29 cellular contexts compared by ENCODE assay signal in genomic region chr2:3434654-3435053, GRCh38. TPM values are rescaled to one million over a fixed set of nuclear protein-coding genes. Genes with fewer than 3 reads are reported as not detected.
DNase-seq lines count a peak whose midpoint lies in the region; ATAC-seq and TF ChIP-seq lines count a peak whose summit lies in the region.
"Had no signal": no experiment of that assay in that cellular context is flagged by ENCODE, and none has a peak within 500 bp of the region (broad histone marks: within the 10 kb centered on the region; RNA-seq: fewer than 3 reads in every experiment).

No MANE protein-coding gene starts in this region.

- peaks cover 58% of the 10 kb centered on the region for H3K36me3 Mint-ChIP-seq in activated T-helper 17 cell treated with anti-CD3 and anti-CD28 coated beads, Interleukin-2, amount 50 U/mL, for 72 hours (ENCODE audit: low read depth)
- H3K36me3 Mint-ChIP-seq in glutamatergic neuron (ENCODE audit: unreplicated experiment), result peaks cover 4% of the 10 kb centered on the region

- H3K4me3 ChIP-seq in body of pancreas, result no peak overlapping the region
- H3K4me3 ChIP-seq: left lung, stomach, uterus had no signal

- 73 to 80% methylated on average over 9 to 11 of the region's 11 CpGs for WGBS in body of pancreas, 2 donors

- no peaks in the 10 kb centered on the region for H3K9me3 ChIP-seq in body of pancreas
- H3K9me3 ChIP-seq: left lung, neutrophil, stomach, uterus had no signal

- intact Hi-C loops in left cardiac atrium (cut with DNase I) (no loop called here), left ventricle myocardium superior (cut with micrococcal nuclease) (no loop called here), body of pancreas (cut with DNase I) (no loop called here)

- peak overlapping the region; percentile 70 for H3K27ac Mint-ChIP-seq in activated T-helper 17 cell treated with anti-CD3 and anti-CD28 coated beads, Interleukin-2, amount 50 U/mL, for 72 hours
- peak overlapping the region; percentile 34 for H3K27ac Mint-ChIP-seq in glutamatergic neuron (ENCODE audit: unreplicated experiment)
- H3K27ac Mint-ChIP-seq: activated CD8-positive, alpha-beta T cell treated with anti-CD3 and anti-CD28 coated beads, Interleukin-2, amount 10 ng/mL, durations not matched to agents 7 days and 5 days; activated naive CD4-positive, alpha-beta T cell treated with anti-CD3 and anti-CD28 coated beads, Interleukin-2, amount 50 U/mL, for 24 hours; B cell; progenitor cell of endocrine pancreas had no signal

- no peak for TF ChIP-seq CTCF in glutamatergic neuron (IDR thresholded peaks at IDR 0.05; ENCODE audit: partially characterized antibody, unreplicated experiment)
- TF ChIP-seq CTCF in body of pancreas (IDR thresholded peaks at IDR 0.05), result no peak

- H3K9me3 Mint-ChIP-seq in activated T-helper 17 cell treated with anti-CD3 and anti-CD28 coated beads, Interleukin-2, amount 50 U/mL, for 72 hours, result no peaks in the 10 kb centered on the region
- peaks cover 6% of the 10 kb centered on the region for H3K9me3 Mint-ChIP-seq in glutamatergic neuron (ENCODE audit: unreplicated experiment)
- H3K9me3 Mint-ChIP-seq: activated naive CD4-positive, alpha-beta T cell treated with anti-CD3 and anti-CD28 coated beads, Interleukin-2, amount 50 U/mL, for 24 hours; CD8-positive, alpha-beta memory T cell had no signal

- no peak for TF ChIP-seq POLR2A in body of pancreas (IDR thresholded peaks at IDR 0.05)

- H3K36me3 ChIP-seq in body of pancreas (replicated peaks in 1 of 2; ENCODE audit: insufficient read depth in 1 of 2, low read depth in 2 of 2), result peaks cover 3 to 4% of the 10 kb centered on the region in 2 donors
- H3K36me3 ChIP-seq: uterus had no signal

- peaks cover 3% of the 10 kb centered on the region for H3K4me1 Mint-ChIP-seq in activated T-helper 17 cell treated with anti-CD3 and anti-CD28 coated beads, Interleukin-2, amount 50 U/mL, for 72 hours
- H3K4me1 Mint-ChIP-seq in glutamatergic neuron (ENCODE audit: low read depth, unreplicated experiment), result peaks cover 39% of the 10 kb centered on the region
- H3K4me1 Mint-ChIP-seq: B cell had no signal

- no peaks in the 10 kb centered on the region for H3K27me3 ChIP-seq in body of pancreas
- H3K27me3 ChIP-seq: left lung, neutrophil, stomach, uterus had no signal

- no peak overlapping the region for H3K27ac ChIP-seq in body of pancreas
- H3K27ac ChIP-seq: neutrophil, stomach, uterus, VCaP had no signal

- no peaks in the 10 kb centered on the region for H3K4me1 ChIP-seq in body of pancreas
- H3K4me1 ChIP-seq: left lung, uterus had no signal

- no peaks in the 10 kb centered on the region for H3K27me3 Mint-ChIP-seq in activated T-helper 17 cell treated with anti-CD3 and anti-CD28 coated beads, Interleukin-2, amount 50 U/mL, for 72 hours
- H3K27me3 Mint-ChIP-seq in glutamatergic neuron (ENCODE audit: unreplicated experiment), result peaks cover 4% of the 10 kb centered on the region
- H3K27me3 Mint-ChIP-seq: activated naive CD4-positive, alpha-beta T cell treated with anti-CD3 and anti-CD28 coated beads, Interleukin-2, amount 50 U/mL, for 24 hours; B cell; CD8-positive, alpha-beta memory T cell; progenitor cell of endocrine pancreas had no signal

- peak; percentile 40 to 53 for ATAC-seq in left cardiac atrium
- ATAC-seq in left ventricle myocardium superior, result no peak
- ATAC-seq in activated T-helper 17 cell treated with anti-CD3 and anti-CD28 coated beads, Interleukin-2, amount 50 U/mL, for 72 hours (replicated peaks), result no peak
- no peak for ATAC-seq in GM19452 (IDR thresholded peaks at IDR 0.05; ENCODE audit: unreplicated experiment)
- ATAC-seq in GM21526 (IDR thresholded peaks at IDR 0.05; ENCODE audit: low FRiP score, unreplicated experiment), result no peak
- ATAC-seq in body of pancreas, result no peak
- ATAC-seq: activated CD8-positive, alpha-beta T cell treated with anti-CD3 and anti-CD28 coated beads, Interleukin-2, amount 10 ng/mL, durations not matched to agents 7 days and 5 days; esophagus mucosa; left lung; sciatic nerve had no signal

- DNase-seq in left cardiac atrium (no peak), left ventricle myocardium superior (no peak), glutamatergic neuron (no peak), body of pancreas (no peak)
- DNase-seq: ACHN; activated CD4-positive, alpha-beta T cell treated with anti-CD3 and anti-CD28 coated beads for 4 hours; activated CD8-positive, alpha-beta T cell treated with anti-CD3 and anti-CD28 coated beads, Interleukin-2, amount 10 ng/mL, durations not matched to agents 7 days and 5 days; amniotic stem cell; CD8-positive, alpha-beta memory T cell; cortex of kidney; Kasumi-1; left lung; NCI-H2227 treated with DMSO at 0.1 percent for 48 hours; NCI-H69; SIG-M5; stimulated activated CD8-positive, alpha-beta memory T cell treated with anti-CD3 and anti-CD28 coated beads, Interleukin-4, amount 100 ng/mL, for 48 hours; stomach; T-helper 9 cell; uterus had no signal

- no peak overlapping the region for H3K4me3 Mint-ChIP-seq in activated T-helper 17 cell treated with anti-CD3 and anti-CD28 coated beads, Interleukin-2, amount 50 U/mL, for 72 hours
- H3K4me3 Mint-ChIP-seq in glutamatergic neuron (ENCODE audit: unreplicated experiment), result no peak overlapping the region
- H3K4me3 Mint-ChIP-seq: activated CD8-positive, alpha-beta T cell treated with anti-CD3 and anti-CD28 coated beads, Interleukin-2, amount 10 ng/mL, durations not matched to agents 7 days and 5 days; activated naive CD4-positive, alpha-beta T cell treated with anti-CD3 and anti-CD28 coated beads, Interleukin-2, amount 50 U/mL, for 24 hours; B cell; CD8-positive, alpha-beta memory T cell had no signal

RNA-seq across cellular contexts. Expression of gene TRAPPC12, which starts 55.2 kb away (rescaled TPM):
- total RNA-seq in left cardiac atrium (10 to 100 TPM; 76.2 to 86.3 TPM), left ventricle myocardium superior (105 TPM), glutamatergic neuron (ENCODE audit: unreplicated experiment) (130 TPM), body of pancreas (100 to 1,000 TPM in 1 of 2 donors, 10 to 100 TPM in 1; 43.1 to 134 TPM)
- total RNA-seq in activated T-helper 17 cell treated with anti-CD3 and anti-CD28 coated beads, Interleukin-2, amount 50 U/mL, for 72 hours, result 10 to 100 TPM; 67.2 to 70.6 TPM

RNA-seq across cellular contexts. Expression of gene EIPR1, which starts 57.0 kb away (rescaled TPM):
- total RNA-seq in left cardiac atrium (10 to 100 TPM; 11.0 to 11.4 TPM), left ventricle myocardium superior (9.6 TPM), glutamatergic neuron (ENCODE audit: unreplicated experiment) (43.8 TPM), body of pancreas (10 to 100 TPM; 13.5 TPM)
- 10 to 100 TPM; 26.1 to 45.7 TPM for total RNA-seq in activated T-helper 17 cell treated with anti-CD3 and anti-CD28 coated beads, Interleukin-2, amount 50 U/mL, for 72 hours

Comparison
In these comparisons a context has a peak if more than half of its experiments do, and no peak if none do; other contexts are left out.
1. ATAC-seq: peak in left cardiac atrium (2 of 2); none in left ventricle myocardium superior (single experiment), activated T-helper 17 cell treated with anti-CD3 and anti-CD28 coated beads, Interleukin-2, amount 50 U/mL, for 72 hours (single experiment), GM19452 (single experiment), GM21526 (single experiment) and body of pancreas (single experiment).